8 cellular contexts compared by ENCODE assay signal in genomic region chr6:81396916-81397315, GRCh38.
"Had no signal": no experiment of that assay in that cellular context is flagged by ENCODE, and none has a peak within 500 bp of the region (broad histone marks: within the 10 kb centered on the region; RNA-seq: fewer than 3 reads in every experiment).

No MANE protein-coding gene starts in this region.

- DNase-seq: GM23248, GOT3, H7, H9, HCEC 1CT, HFFc6 had no signal

- ATAC-seq: GM23338, HCT116 had no signal
